ENCODE assay signal across 25 cellular contexts in genomic region chr14:101017209-101017608, GRCh38.
DNase-seq lines count a peak whose midpoint lies in the region; FAIRE-seq and TF ChIP-seq lines count a peak whose summit lies in the region.
"Had no signal": no experiment of that assay in that cellular context is flagged by ENCODE, and none has a peak within 500 bp of the region (broad histone marks: within the 10 kb centered on the region; RNA-seq: fewer than 3 reads in every experiment).

No MANE protein-coding gene starts in this region.

- no peak overlapping the region for H3K4me3 Mint-ChIP-seq in activated naive CD4-positive, alpha-beta T cell treated with anti-CD3 and anti-CD28 coated beads for 36 hours
- H3K4me3 Mint-ChIP-seq: CD4-positive, alpha-beta memory T cell; stimulated activated naive CD8-positive, alpha-beta T cell treated with anti-CD3 and anti-CD28 coated beads, Interleukin-15, amount 100 ng/mL, for 72 hours had no signal

- in situ Hi-C loops in brain microvascular endothelial cell (cut with HindIII; ENCODE audit: low pct_ligation_motif_present, low sequenced_read_pairs) = no loop called here

- peaks cover 18% of the 10 kb centered on the region for H3K36me3 ChIP-seq in brain microvascular endothelial cell (replicated peaks)
- H3K36me3 ChIP-seq in MG63 = no peaks in the 10 kb centered on the region
- H3K36me3 ChIP-seq: neutrophil, right lobe of liver had no signal

- H3K4me3 ChIP-seq in brain microvascular endothelial cell (ENCODE audit: low read depth, low read length) (no peak overlapping the region), MG63 (no peak overlapping the region)
- H3K4me3 ChIP-seq: mucosa of descending colon, PC-9, right lobe of liver had no signal

- H3K36me3 Mint-ChIP-seq in activated naive CD4-positive, alpha-beta T cell treated with anti-CD3 and anti-CD28 coated beads for 36 hours (ENCODE audit: low read depth) = no peaks in the 10 kb centered on the region
- H3K36me3 Mint-ChIP-seq: CD4-positive, alpha-beta memory T cell had no signal

- no peak overlapping the region for H3K27ac Mint-ChIP-seq in activated naive CD4-positive, alpha-beta T cell treated with anti-CD3 and anti-CD28 coated beads for 36 hours
- H3K27ac Mint-ChIP-seq: CD4-positive, alpha-beta memory T cell; stimulated activated naive CD8-positive, alpha-beta T cell treated with anti-CD3 and anti-CD28 coated beads, Interleukin-15, amount 100 ng/mL, for 72 hours had no signal

- intact Hi-C loops in activated naive CD4-positive, alpha-beta T cell treated with anti-CD3 and anti-CD28 coated beads for 36 hours (cut with micrococcal nuclease) = no loop called here

- H3K27me3 ChIP-seq in brain microvascular endothelial cell (replicated peaks) = no peaks in the 10 kb centered on the region
- H3K27me3 ChIP-seq in MG63 = no peaks in the 10 kb centered on the region
- H3K27me3 ChIP-seq: right lobe of liver had no signal

- no peak for FAIRE-seq in H54 (lab: Jason Lieb, UNC)

- H3K4me1 Mint-ChIP-seq in activated naive CD4-positive, alpha-beta T cell treated with anti-CD3 and anti-CD28 coated beads for 36 hours (ENCODE audit: low read depth) = no peaks in the 10 kb centered on the region
- H3K4me1 Mint-ChIP-seq: CD4-positive, alpha-beta memory T cell; stimulated activated naive CD8-positive, alpha-beta T cell treated with anti-CD3 and anti-CD28 coated beads, Interleukin-15, amount 100 ng/mL, for 72 hours had no signal

- TF ChIP-seq CTCF in brain microvascular endothelial cell (IDR thresholded peaks at IDR 0.05; ENCODE audit: low read depth, low read length, missing control alignments) = no peak

- H3K9me3 Mint-ChIP-seq in activated naive CD4-positive, alpha-beta T cell treated with anti-CD3 and anti-CD28 coated beads for 36 hours = peaks cover 8% of the 10 kb centered on the region

- TF ChIP-seq POLR2A in H54 (IDR thresholded peaks at IDR 0.05; ENCODE audit: low read depth, low read length) = no peak

- peaks cover 21% of the 10 kb centered on the region for H3K27me3 Mint-ChIP-seq in activated naive CD4-positive, alpha-beta T cell treated with anti-CD3 and anti-CD28 coated beads for 36 hours (ENCODE audit: low read depth)

- H3K27ac ChIP-seq in brain microvascular endothelial cell = no peak overlapping the region
- H3K27ac ChIP-seq: neutrophil, PC-9, right lobe of liver had no signal

- CTCF ChIA-PET in activated naive CD4-positive, alpha-beta T cell treated with anti-CD3 and anti-CD28 coated beads for 36 hours (lab: Charles Lee) = no interaction called here

- 0 out of 2 replicates have a peak, but pooled peaks cover 2% of the 10 kb centered on the region for H3K9me3 ChIP-seq in MG63
- H3K9me3 ChIP-seq: neutrophil, right lobe of liver had no signal

- peak; percentile 45 for DNase-seq in AG08396 (ENCODE audit: low spot score)
- peak; percentile 30 for DNase-seq in HCEC 1CT
- DNase-seq in brain microvascular endothelial cell = peak; percentile 30
- DNase-seq in kidney glomerular epithelial cell (lab: John Stamatoyannopoulos, UW) = peak; percentile 18
- DNase-seq in activated naive CD4-positive, alpha-beta T cell treated with anti-CD3 and anti-CD28 coated beads for 36 hours = no peak
- DNase-seq in SK-N-DZ (ENCODE audit: low spot score) = no peak
- DNase-seq in MG63 = no peak
- no peak for DNase-seq in H54 (ENCODE audit: insufficient read length, low spot score)
- DNase-seq: activated CD4-positive, CD25-positive, alpha-beta regulatory T cell treated with anti-CD3 and anti-CD28 coated beads, Interleukin-2, amount 50 U/mL, for 72 hours; CD4-positive, alpha-beta memory T cell; DND-41; foreskin melanocyte; Kasumi-1; left colon; mucosa of descending colon; NCI-H1417; NCI-H2171 treated with DMSO at 0.1 percent for 48 hours; NCI-H82; PC-9; SK-N-SH; stimulated activated CD4-positive, alpha-beta T cell treated with anti-CD3 and anti-CD28 coated beads, Interleukin-1b, Interleukin-23, amount 100 ng/mL, for 48 hours; stimulated activated naive CD8-positive, alpha-beta T cell treated with anti-CD3 and anti-CD28 coated beads, Interleukin-15, amount 100 ng/mL, for 72 hours; T1000 had no signal

Comparison
In these comparisons a context has a peak if more than half of its experiments do, and no peak if none do; other contexts are left out.
1. DNase-seq: peak in AG08396 (single experiment), HCEC 1CT (single experiment), brain microvascular endothelial cell (single experiment) and kidney glomerular epithelial cell (single experiment); none in activated naive CD4-positive, alpha-beta T cell treated with anti-CD3 and anti-CD28 coated beads for 36 hours (single experiment), SK-N-DZ (single experiment), MG63 (single experiment) and H54 (single experiment).